In genomic region chr21:45643021-45643980, GRCh38 we compare ENCODE assay signal across 8 cellular contexts.
DNase-seq lines count a peak whose midpoint lies in the region; ATAC-seq and TF ChIP-seq lines count a peak whose summit lies in the region.

Gene PCBP3, plus strand, starts transcription at chr21:45643725. Its CDS starts 206,361 bp downstream, at chr21:45850086.

- H3K27ac Mint-ChIP-seq in stimulated activated naive CD8-positive, alpha-beta T cell treated with anti-CD3 and anti-CD28 coated beads, Interleukin-15, Interleukin-2, amounts not matched to agents 100 ng/mL and 50 ng/mL, for 24 hours: no peak within 1 kb of the TSS

- ATAC-seq in GM21447 (IDR thresholded peaks at IDR 0.05; ENCODE audit: unreplicated experiment): peak; percentile 73

- in situ Hi-C loops in KBM-7 (cut with MboI; ENCODE audit: low pct_unique_long_range_greater_than_20kb, low sequenced_read_pairs): no loop called here

- no peak for TF ChIP-seq CTCF in foreskin fibroblast (IDR thresholded peaks at IDR 0.05; ENCODE audit: low read depth, low read length)

- peak within 1 kb of the TSS; percentile 79 for H2AFZ ChIP-seq in neuron (ENCODE audit: low read depth, low read length)

- peak; percentile 100 for DNase-seq in COLO668 (lab: John Stamatoyannopoulos, UW; ENCODE audit: unreplicated experiment)
- peak; percentile 87 for DNase-seq in KBM-7
- DNase-seq in SHP77 treated with DMSO at 0.1 percent for 48 hours (lab: John Stamatoyannopoulos, UW): peak; percentile 90
- peak; percentile 82 for DNase-seq in activated effector memory CD4-positive, alpha-beta T cell treated with Interleukin-2 at 50 U/mL for 16 hours
- peak; percentile 89 to 97 for DNase-seq in foreskin fibroblast

- peaks cover 29% of the 10 kb centered on the region for H3K4me1 Mint-ChIP-seq in stimulated activated naive CD8-positive, alpha-beta T cell treated with anti-CD3 and anti-CD28 coated beads, Interleukin-15, Interleukin-2, amounts not matched to agents 100 ng/mL and 50 ng/mL, for 24 hours (ENCODE audit: low read depth)

- H3K9me3 ChIP-seq in neuron (ENCODE audit: low read length): no peaks in the 10 kb centered on the region

- no peaks in the 10 kb centered on the region for H3K36me3 ChIP-seq in neuron (ENCODE audit: insufficient read depth, low read length)

- peaks cover 3% of the 10 kb centered on the region for H3K4me1 ChIP-seq in neuron (ENCODE audit: insufficient read depth, low read length)

- H3K9me3 Mint-ChIP-seq in stimulated activated naive CD8-positive, alpha-beta T cell treated with anti-CD3 and anti-CD28 coated beads, Interleukin-15, Interleukin-2, amounts not matched to agents 100 ng/mL and 50 ng/mL, for 24 hours: no peaks in the 10 kb centered on the region

- H3K27me3 Mint-ChIP-seq in stimulated activated naive CD8-positive, alpha-beta T cell treated with anti-CD3 and anti-CD28 coated beads, Interleukin-15, Interleukin-2, amounts not matched to agents 100 ng/mL and 50 ng/mL, for 24 hours: peaks cover 33% of the 10 kb centered on the region

- peak within 1 kb of the TSS; percentile 28 to 53 for H3K4me3 ChIP-seq in foreskin fibroblast (ENCODE audit: low read depth in 1 of 2, low read length in 2 of 2)
- peak within 1 kb of the TSS; percentile 48 for H3K4me3 ChIP-seq in neuron (ENCODE audit: low read length)

- peaks cover 55% of the 10 kb centered on the region for H3K27me3 ChIP-seq in neuron (ENCODE audit: insufficient read depth, low read length)

- H3K36me3 Mint-ChIP-seq in stimulated activated naive CD8-positive, alpha-beta T cell treated with anti-CD3 and anti-CD28 coated beads, Interleukin-15, Interleukin-2, amounts not matched to agents 100 ng/mL and 50 ng/mL, for 24 hours (ENCODE audit: low read depth): no peaks in the 10 kb centered on the region

- peak within 1 kb of the TSS; percentile 78 for H3K4me3 Mint-ChIP-seq in stimulated activated naive CD8-positive, alpha-beta T cell treated with anti-CD3 and anti-CD28 coated beads, Interleukin-15, Interleukin-2, amounts not matched to agents 100 ng/mL and 50 ng/mL, for 24 hours

Comparison
In these comparisons a context has a peak if more than half of its experiments do, and no peak if none do; other contexts are left out.
1. Peak in every context shown above with its lines: DNase-seq, ATAC-seq and H3K4me3 ChIP-seq.